21 cellular contexts compared by ENCODE assay signal in genomic region chr15:66939451-66940023, GRCh38.
DNase-seq lines count a peak whose midpoint lies in the region; ATAC-seq, FAIRE-seq and TF ChIP-seq lines count a peak whose summit lies in the region.
"Had no signal": no experiment of that assay in that cellular context is flagged by ENCODE, and none has a peak within 500 bp of the region (broad histone marks: within the 10 kb centered on the region; RNA-seq: fewer than 3 reads in every experiment).

No MANE protein-coding gene starts in this region.

- no peak overlapping the region for H3K27ac Mint-ChIP-seq in WTC11
- H3K27ac Mint-ChIP-seq: HFFc6 had no signal

- no peaks in the 10 kb centered on the region; the same call in 1 of the 2 replicates for H3K27me3 Mint-ChIP-seq in WTC11 (ENCODE audit: low read depth)

- H3K9ac ChIP-seq in Karpas-422 (ENCODE audit: low read length): no peak overlapping the region

- no peak overlapping the region for H2AFZ ChIP-seq in Karpas-422 (ENCODE audit: low read length)

- ATAC-seq in Right ventricle myocardium superior (ENCODE audit: poor library complexity): no peak
- no peak for ATAC-seq in Right ventricle myocardium inferior
- no peak for ATAC-seq in WTC11

- FAIRE-seq in H54 (lab: Jason Lieb, UNC): no peak

- H3K79me2 ChIP-seq in Karpas-422 (ENCODE audit: low read length): no peaks in the 10 kb centered on the region

- H3K4me1 ChIP-seq in suprapubic skin (peaks cover 18% of the 10 kb centered on the region), Karpas-422 (ENCODE audit: low read length) (peaks cover 26% of the 10 kb centered on the region)

- H4K20me1 ChIP-seq in Karpas-422 (ENCODE audit: insufficient read depth, low read depth, low read length): no peaks in the 10 kb centered on the region

- no peak overlapping the region for H3K4me3 Mint-ChIP-seq in WTC11
- H3K4me3 Mint-ChIP-seq: HFFc6 had no signal

- no peak overlapping the region for H3K4me2 ChIP-seq in Karpas-422 (ENCODE audit: low read depth, low read length, poor library complexity, severe bottlenecking)

- TF ChIP-seq CTCF in WTC11 (IDR thresholded peaks at IDR 0.05) (no peak), suprapubic skin (IDR thresholded peaks at IDR 0.05) (no peak)

- no peak for TF ChIP-seq EP300 in suprapubic skin (IDR thresholded peaks at IDR 0.05)

- H3K27me3 ChIP-seq in suprapubic skin: no peaks in the 10 kb centered on the region
- peaks cover 3% of the 10 kb centered on the region; the same call in 1 of the 2 replicates for H3K27me3 ChIP-seq in Karpas-422 (ENCODE audit: low read length)

- no peak for TF ChIP-seq POLR2A in suprapubic skin (IDR thresholded peaks at IDR 0.05)
- TF ChIP-seq POLR2A in H54 (IDR thresholded peaks at IDR 0.05; ENCODE audit: low read depth, low read length): no peak

- H3K4me1 Mint-ChIP-seq in WTC11: no peaks in the 10 kb centered on the region

- H3K36me3 ChIP-seq in suprapubic skin: no peaks in the 10 kb centered on the region
- no peaks in the 10 kb centered on the region for H3K36me3 ChIP-seq in Karpas-422 (ENCODE audit: insufficient read depth, low read length)

- 91% methylated on average over 8 of the region's 8 CpGs for WGBS in suprapubic skin

- peak; percentile 26 for DNase-seq in Right ventricle myocardium superior
- DNase-seq in Right ventricle myocardium inferior (ENCODE audit: missing footprints): no peak
- DNase-seq in WTC11 (ENCODE audit: low spot score): peak; percentile 9
- peak; percentile 51 for DNase-seq in mesenteric fat pad (ENCODE audit: low spot score)
- peak; percentile 43 to 56 for DNase-seq in suprapubic skin (ENCODE audit: low spot score in 2 of 2)
- DNase-seq in stimulated activated CD4-positive, alpha-beta T cell treated with anti-CD3 and anti-CD28 coated beads, Interleukin-12 subunit alpha, Interleukin-12 subunit beta, amount 100 ng/mL, for 4 hours: no peak
- DNase-seq in H54 (ENCODE audit: insufficient read length, low spot score): no peak
- DNase-seq in Karpas-422: no peak
- DNase-seq: AML-193; DMS79; H7; HFFc6; KG1; NCI-H1092 treated with DMSO at 0.1 percent for 48 hours; NCI-H1436 treated with DMSO at 0.1 percent for 48 hours; NCI-H1930; NCI-H2227 treated with DMSO at 0.1 percent for 48 hours; NCI-H510A; NK-92 treated with Interleukin-12 subunit alpha and Interleukin-12 subunit beta, amount 100 ng/mL, for 24 hours; SHP77 had no signal

- CTCF ChIA-PET in WTC11 (lab: Charles Lee): no interaction called here

- POLR2A ChIA-PET in WTC11 (lab: Charles Lee): no interaction called here

- H3K4me3 ChIP-seq in suprapubic skin (no peak overlapping the region), Karpas-422 (ENCODE audit: low read length) (no peak overlapping the region)

- H3K36me3 Mint-ChIP-seq in WTC11: peaks cover 8% of the 10 kb centered on the region; the same call in 1 of the 2 replicates

- H3K9me2 ChIP-seq in Karpas-422 (replicated peaks; ENCODE audit: insufficient read depth, low read length): no peaks in the 10 kb centered on the region

- H3K9me3 ChIP-seq in suprapubic skin (no peaks in the 10 kb centered on the region), Karpas-422 (ENCODE audit: low read length) (peaks cover 2% of the 10 kb centered on the region; the same call in 1 of the 2 replicates)

- no peak overlapping the region for H3K27ac ChIP-seq in suprapubic skin
- H3K27ac ChIP-seq in Karpas-422 (ENCODE audit: low read length): no peak overlapping the region
- H3K27ac ChIP-seq: HL-60 had no signal

- intact Hi-C loops in Right ventricle myocardium superior (cut with DNase I) (loop anchor here (10.0 kb wide), 1 partner anchor 895 kb away; no protein-coding TSS in a partner anchor), Right ventricle myocardium inferior (cut with DNase I) (loop anchor here (10.0 kb wide), 1 partner anchor 125 kb away; the partner anchor contains the start of gene SMAD3)

- H3K9me3 Mint-ChIP-seq in WTC11: peaks cover 19% of the 10 kb centered on the region

TF ChIP-seq in WTC11, 78 proteins besides CTCF, POLR2A, EP300 and RAD21:
- TF ChIP-seq ZNF425 (CRISPR knock-in tag; conservative IDR thresholded peaks at IDR 0.05) (no peak), FOXP4 (CRISPR knock-in tag; IDR thresholded peaks at IDR 0.05) (no peak)

Comparison
In these comparisons a context has a peak if more than half of its experiments do, and no peak if none do; other contexts are left out.
1. DNase-seq: peak in Right ventricle myocardium superior (single experiment), WTC11 (single experiment), mesenteric fat pad (single experiment) and suprapubic skin (2 of 2); none in Right ventricle myocardium inferior (single experiment), stimulated activated CD4-positive, alpha-beta T cell treated with anti-CD3 and anti-CD28 coated beads, Interleukin-12 subunit alpha, Interleukin-12 subunit beta, amount 100 ng/mL, for 4 hours (single experiment), H54 (single experiment) and Karpas-422 (single experiment).